In genomic region chr7:155515318-155515717, GRCh38 we compare ENCODE assay signal across 32 cellular contexts. TPM values are rescaled to one million over a fixed set of nuclear protein-coding genes. Genes with fewer than 3 reads are reported as not detected.
"Had no signal": no experiment of that assay in that cellular context is flagged by ENCODE, and none has a peak within 500 bp of the region (broad histone marks: within the 10 kb centered on the region; RNA-seq: fewer than 3 reads in every experiment).

No MANE protein-coding gene starts in this region.

- H3K36me3 Mint-ChIP-seq: memory B cell, mesothelial cell of epicardium had no signal

- H3K4me3 Mint-ChIP-seq: dendritic cell treated with granulocyte-macrophage colony-stimulating factor and Interleukin-4, amounts not matched to agents 40 ng/mL and 50 ng/mL, for 4 days; effector memory CD8-positive, alpha-beta T cell; endodermal cell; memory B cell; mesothelial cell of epicardium had no signal

- DNase-seq: cerebellar nuclear complex; colonic mucosa; cortex of kidney; effector CD8-positive, alpha-beta T cell; effector memory CD8-positive, alpha-beta T cell; erythroblast; esophagus squamous epithelium; foreskin fibroblast; foreskin melanocyte; gastrocnemius medialis; glutamatergic neuron; head of caudate nucleus; heart right ventricle; hippocampal formation; left cardiac atrium; left lung; left ventricle myocardium superior; mammary epithelial cell; mesendoderm; mucosa of descending colon had no signal

- H3K9me3 Mint-ChIP-seq: dendritic cell treated with granulocyte-macrophage colony-stimulating factor and Interleukin-4, amounts not matched to agents 40 ng/mL and 50 ng/mL, for 4 days; effector memory CD8-positive, alpha-beta T cell; endodermal cell; memory B cell; mesothelial cell of epicardium had no signal

- H3K27ac Mint-ChIP-seq: dendritic cell treated with granulocyte-macrophage colony-stimulating factor and Interleukin-4, amounts not matched to agents 40 ng/mL and 50 ng/mL, for 4 days; effector memory CD8-positive, alpha-beta T cell; endodermal cell; memory B cell; mesothelial cell of epicardium had no signal

- H3K36me3 ChIP-seq: colonic mucosa, esophagus squamous epithelium, gastrocnemius medialis, heart right ventricle, left lung had no signal

- H3K4me1 Mint-ChIP-seq: memory B cell had no signal

- H3K9me3 ChIP-seq: colonic mucosa, esophagus squamous epithelium, gastrocnemius medialis, heart right ventricle, left lung, mucosa of descending colon had no signal

- H3K4me1 ChIP-seq: colonic mucosa, esophagus squamous epithelium, gastrocnemius medialis, left lung had no signal

- H3K27ac ChIP-seq: colonic mucosa, epithelial cell of prostate, esophagus squamous epithelium, gastrocnemius medialis, heart right ventricle, left lung had no signal

- ATAC-seq: effector memory CD8-positive, alpha-beta T cell; esophagus mucosa; gastrocnemius medialis; heart right ventricle; left cardiac atrium; left lung; left ventricle myocardium superior; mucosa of descending colon had no signal

- H3K4me3 ChIP-seq: colonic mucosa, esophagus squamous epithelium, gastrocnemius medialis, heart right ventricle, left lung, lung, mucosa of descending colon had no signal

RNA-seq across cellular contexts. Expression of gene CNPY1, which starts 31.0 kb away (rescaled TPM):
- total RNA-seq: chondrocyte, colonic mucosa, dermis microvascular lymphatic vessel endothelial cell, esophagus mucosa, esophagus squamous epithelium, glomerular endothelial cell, heart right ventricle, kidney epithelial cell, left cardiac atrium, left lung, left ventricle myocardium superior, lower leg skin, lung, mammary epithelial cell, mesothelial cell of epicardium, mucosa of descending colon had no signal

RNA-seq across cellular contexts. Expression of gene EN2, which starts 57.4 kb away (rescaled TPM):
- total RNA-seq: colonic mucosa, endodermal cell, esophagus mucosa, glomerular endothelial cell, left lung, left ventricle myocardium superior, mesothelial cell of epicardium, mucosa of descending colon had no signal
